ENCODE assay signal across 1 cellular context in the genomic region with DNA sequence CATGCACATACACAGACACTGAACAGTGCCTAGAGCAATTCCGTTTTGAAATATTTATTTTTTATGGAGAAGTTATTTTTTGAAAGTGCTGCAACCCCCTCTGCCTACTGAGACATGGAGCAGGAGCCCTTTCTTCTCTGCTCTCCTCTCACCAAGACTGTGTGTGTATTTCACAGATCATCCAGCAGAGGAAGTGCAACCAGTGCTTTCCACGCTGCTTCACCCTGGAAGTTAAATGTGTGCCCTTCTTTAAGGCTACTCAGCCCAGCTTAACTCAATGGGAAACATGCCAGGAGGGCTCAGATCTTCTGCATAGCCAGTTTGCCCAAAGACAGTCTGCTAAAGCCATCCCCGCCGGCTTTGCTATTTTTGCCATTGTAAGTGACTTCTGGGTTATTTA.
TF ChIP-seq lines count a peak whose summit lies in the region.

No MANE protein-coding gene starts in this region.

TF ChIP-seq in IMR-90, 13 proteins besides CTCF, POLR2A, EP300 and RAD21:
- TF ChIP-seq RCOR1 (IDR thresholded peaks at IDR 0.05; ENCODE audit: insufficient replicate concordance, low read length) (no peak), CHD1 (IDR thresholded peaks at IDR 0.05; ENCODE audit: low read depth, low read length) (no peak), SMC3 (IDR thresholded peaks at IDR 0.05; ENCODE audit: low read depth, low read length) (no peak), CEBPB (IDR thresholded peaks at IDR 0.05; ENCODE audit: low read depth, low read length) (no peak), MXI1 (IDR thresholded peaks at IDR 0.05; ENCODE audit: borderline replicate concordance, low read depth, low read length) (no peak), BHLHE40 (IDR thresholded peaks at IDR 0.05; ENCODE audit: low read depth, low read length) (no peak)
